In genomic region chr9:78115073-78115472, GRCh38 we compare ENCODE assay signal across 2 cellular contexts.
TF ChIP-seq lines count a peak whose summit lies in the region.

No MANE protein-coding gene starts in this region.

TF ChIP-seq in HEK293T, 16 proteins besides CTCF, POLR2A, EP300 and RAD21 (continued from another document):
- TF ChIP-seq PKNOX1 (IDR thresholded peaks at IDR 0.05) (no peak), CTBP1 (IDR thresholded peaks at IDR 0.05; ENCODE audit: borderline replicate concordance) (no peak), L3MBTL2 (conservative IDR thresholded peaks at IDR 0.05) (no peak), ZNF384 (IDR thresholded peaks at IDR 0.05) (no peak), FOXK2 (IDR thresholded peaks at IDR 0.05) (no peak), BHLHE40 (IDR thresholded peaks at IDR 0.05; ENCODE audit: borderline replicate concordance) (no peak), ARNT (IDR thresholded peaks at IDR 0.05) (no peak)

TF ChIP-seq in HepG2, 621 proteins besides CTCF, POLR2A, EP300 and RAD21 (continued from another document):
- no peak for TF ChIP-seq GMEB1 (CRISPR knock-in tag; IDR thresholded peaks at IDR 0.05; ENCODE audit: borderline replicate concordance)
- no peak for TF ChIP-seq MAFG (CRISPR knock-in tag; IDR thresholded peaks at IDR 0.05)
- TF ChIP-seq TFAP4 (IDR thresholded peaks at IDR 0.05; ENCODE audit: borderline replicate concordance, low read depth): no peak
- no peak for TF ChIP-seq KDM6A (CRISPR knock-in tag; IDR thresholded peaks at IDR 0.05; ENCODE audit: low read depth)
- no peak for TF ChIP-seq FOXP1 (IDR thresholded peaks at IDR 0.05)
- TF ChIP-seq FOXP1 (CRISPR knock-in tag; IDR thresholded peaks at IDR 0.05): no peak
- no peak for TF ChIP-seq BCL6 (CRISPR knock-in tag; IDR thresholded peaks at IDR 0.05)
- TF ChIP-seq NR0B2 (CRISPR knock-in tag; IDR thresholded peaks at IDR 0.05): no peak
TF ChIP-seq in HepG2: peak in this region for 0.
